ENCODE assay signal across 8 cellular contexts in genomic region chr17:55717898-55718735, GRCh38. TPM values are rescaled to one million over a fixed set of nuclear protein-coding genes. Genes with fewer than 3 reads are reported as not detected.
DNase-seq lines count a peak whose midpoint lies in the region; ATAC-seq, FAIRE-seq and TF ChIP-seq lines count a peak whose summit lies in the region.

No MANE protein-coding gene starts in this region.

- peak; percentile 5 for DNase-seq in GM12892 (ENCODE audit: insufficient read length)
- DNase-seq in Jurkat, Clone E6-1 (ENCODE audit: low read depth, low spot score) = peak; percentile 60
- DNase-seq in SHP77 treated with DMSO at 0.1 percent for 48 hours (lab: John Stamatoyannopoulos, UW) = peak; percentile 15
- peak; percentile 3 to 36 (median 23) for DNase-seq in activated naive CD4-positive, alpha-beta T cell (lab: John Stamatoyannopoulos, UW)
- DNase-seq in glomerular visceral epithelial cell (ENCODE audit: extremely low spot score) = peak; percentile 57
- peak; percentile 72 for DNase-seq in pons (ENCODE audit: low spot score)
- peak; percentile 79 to 90 for DNase-seq in aorta

- H3K36me3 ChIP-seq in aorta (ENCODE audit: control insufficient read depth in 1 of 2, insufficient read depth in 2 of 2, low read length in 1 of 2) = no peaks in the 10 kb centered on the region

- peak; percentile 76 for ATAC-seq in aorta (ENCODE audit: low FRiP score)
- no peak for ATAC-seq in HG02588 (IDR thresholded peaks at IDR 0.05; ENCODE audit: unreplicated experiment)

- TF ChIP-seq POLR2A in GM12892 (IDR thresholded peaks at IDR 0.05; ENCODE audit: low read depth, low read length) = no peak

- H3K4me1 ChIP-seq in aorta (ENCODE audit: control insufficient read depth in 1 of 2, insufficient read depth in 2 of 2, low read length in 2 of 2) = no peaks in the 10 kb centered on the region

- 50 to 55% methylated on average over 11 of the region's 11 CpGs for WGBS in aorta, 2 donors

- peak; percentile 27 for FAIRE-seq in GM12892 (lab: Jason Lieb, UNC)

- intact Hi-C loops in aorta (cut with DNase I) = loop anchor here (5.0 kb wide), 1 partner anchor 191 kb away; no protein-coding TSS in a partner anchor

- H3K27ac ChIP-seq in aorta (ENCODE audit: low read depth in 1 of 2, low read length in 2 of 2) = no peak overlapping the region

- H3K27me3 ChIP-seq in aorta (ENCODE audit: control insufficient read depth in 1 of 2, insufficient read depth in 2 of 2, low read length in 1 of 2) = no peaks in the 10 kb centered on the region

- H3K4me3 ChIP-seq in Jurkat, Clone E6-1 (ENCODE audit: low read length) = no peak overlapping the region
- H3K4me3 ChIP-seq in aorta (ENCODE audit: low read length in 2 of 2) = no peak overlapping the region

- no peaks in the 10 kb centered on the region for H3K9me3 ChIP-seq in aorta (ENCODE audit: control insufficient read depth, low read length)

RNA-seq across cellular contexts. Expression of gene TMEM100, which starts 4.5 kb away (rescaled TPM):
- not detected for polyA plus RNA-seq in GM12892 (2012; ENCODE audit: missing spikeins)
- polyA plus RNA-seq in Jurkat, Clone E6-1 (2012; ENCODE audit: insufficient read depth, insufficient read length) = not detected
- 10 to 100 TPM in 1 of 2 donors, 1 to 10 TPM in 1; 6.7 to 24.4 TPM for total RNA-seq in aorta
- polyA plus RNA-seq in aorta = 1 to 10 TPM; 1.5 TPM

RNA-seq across cellular contexts. Expression of gene PCTP, which starts 32.7 kb away (rescaled TPM):
- polyA plus RNA-seq in GM12892 (2012; ENCODE audit: missing spikeins) = 9.2 TPM
- polyA plus RNA-seq in Jurkat, Clone E6-1 (2012; ENCODE audit: insufficient read depth, insufficient read length) = 13.6 TPM
- total RNA-seq in aorta = 10 to 100 TPM in 1 of 2 donors, 1 to 10 TPM in 1; 8.9 to 11.2 TPM
- polyA plus RNA-seq in aorta = 10 to 100 TPM in 1 of 2 donors, 1 to 10 TPM in 1; 4.9 to 16.9 TPM

Comparison
In these comparisons a context has a peak if more than half of its experiments do, and no peak if none do; other contexts are left out.
1. DNase-seq: peak in every context shown above with its lines; median percentile 84 in aorta; 72 in pons; 60 in Jurkat, Clone E6-1; 57 in glomerular visceral epithelial cell; 23 in activated naive CD4-positive, alpha-beta T cell; 15 in SHP77 treated with DMSO at 0.1 percent for 48 hours; 5 in GM12892.